6 cellular contexts compared by ENCODE assay signal in the genomic region with DNA sequence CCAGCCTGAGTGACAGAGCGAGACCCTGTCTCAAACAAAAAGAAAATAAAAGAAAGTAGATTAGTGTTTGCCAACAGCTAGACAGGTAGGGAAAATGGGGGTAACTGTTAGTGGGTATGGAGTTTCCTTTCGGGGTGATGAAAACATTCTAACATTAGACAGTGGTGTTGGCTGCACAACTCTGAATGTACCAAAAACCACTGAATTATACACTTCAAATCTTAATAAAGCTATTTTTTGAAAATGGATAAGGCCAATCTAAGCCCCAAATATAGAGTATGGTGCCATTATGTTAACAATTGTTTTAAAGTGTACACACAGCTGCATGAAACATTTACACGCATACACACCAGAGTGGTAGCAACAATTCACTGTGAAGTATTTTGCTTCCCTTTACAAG. TPM values are rescaled to one million over a fixed set of nuclear protein-coding genes. Genes with fewer than 3 reads are reported as not detected.
"Had no signal": no experiment of that assay in that cellular context is flagged by ENCODE, and none has a peak within 500 bp of the region (broad histone marks: within the 10 kb centered on the region; RNA-seq: fewer than 3 reads in every experiment).

No MANE protein-coding gene starts in this region.

- H2AFZ ChIP-seq: GM23338 had no signal

- H3K36me3 Mint-ChIP-seq: IgD-negative memory B cell had no signal

- H3K4me3 ChIP-seq: GM23338 had no signal

- H3K4me2 ChIP-seq: GM23338 had no signal

- H3K4me3 Mint-ChIP-seq: GM23338, H9, IgD-negative memory B cell had no signal

- H3K27ac ChIP-seq: HL-60 had no signal

- DNase-seq: H9, HCEC 1CT had no signal

- H3K27ac Mint-ChIP-seq: GM23338, IgD-negative memory B cell had no signal

- ATAC-seq: GM23338 had no signal

- H3K4me1 Mint-ChIP-seq: IgD-negative memory B cell had no signal

RNA-seq across cellular contexts. Expression of gene BMP7, which starts 57.0 kb away (rescaled TPM):
- total RNA-seq: HepG2 had no signal
- polyA plus RNA-seq: HepG2, IgD-negative memory B cell had no signal
